Comparison of ENCODE assay signal across 1 cellular context in the genomic region with DNA sequence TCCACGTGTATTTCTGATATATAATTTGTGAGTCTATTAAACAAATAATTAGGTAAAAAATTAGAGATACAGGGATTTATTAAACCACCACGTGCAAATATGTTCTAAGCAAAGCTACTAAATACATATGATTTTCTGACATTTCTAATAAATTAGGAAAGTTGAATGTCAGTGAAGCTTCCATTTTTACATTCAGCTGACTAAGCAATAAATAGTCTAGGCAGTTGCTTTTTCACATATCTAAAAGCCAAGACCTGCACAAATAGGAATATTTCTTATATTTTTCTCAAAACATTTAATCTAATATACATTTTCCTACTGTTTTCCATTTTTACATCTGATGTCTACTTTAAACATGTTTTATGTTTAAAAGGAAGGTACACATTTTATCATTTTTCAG.
A peak's percentile ranks its signal among the peaks of the same experiment; 100 is the strongest.
TF ChIP-seq lines count a peak whose summit lies in the region.

No MANE protein-coding gene starts in this region.

TF ChIP-seq in HepG2, 621 proteins besides CTCF, POLR2A, EP300 and RAD21 (continued from another document):
- TF ChIP-seq ARNT2 (CRISPR knock-in tag; IDR thresholded peaks at IDR 0.05; ENCODE audit: low read depth) = no peak
- TF ChIP-seq, protein P1, sequence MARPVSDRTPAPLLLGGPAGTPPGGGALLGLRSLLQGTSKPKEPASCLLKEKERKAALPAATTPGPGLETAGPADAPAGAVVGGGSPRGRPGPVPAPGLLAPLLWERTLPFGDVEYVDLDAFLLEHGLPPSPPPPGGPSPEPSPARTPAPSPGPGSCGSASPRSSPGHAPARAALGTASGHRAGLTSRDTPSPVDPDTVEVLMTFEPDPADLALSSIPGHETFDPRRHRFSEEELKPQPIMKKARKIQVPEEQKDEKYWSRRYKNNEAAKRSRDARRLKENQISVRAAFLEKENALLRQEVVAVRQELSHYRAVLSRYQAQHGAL (CRISPR knock-in tag; IDR thresholded peaks at IDR 0.05; ENCODE audit: not compliant biosample characterization) = no peak
- TF ChIP-seq, protein P2, sequence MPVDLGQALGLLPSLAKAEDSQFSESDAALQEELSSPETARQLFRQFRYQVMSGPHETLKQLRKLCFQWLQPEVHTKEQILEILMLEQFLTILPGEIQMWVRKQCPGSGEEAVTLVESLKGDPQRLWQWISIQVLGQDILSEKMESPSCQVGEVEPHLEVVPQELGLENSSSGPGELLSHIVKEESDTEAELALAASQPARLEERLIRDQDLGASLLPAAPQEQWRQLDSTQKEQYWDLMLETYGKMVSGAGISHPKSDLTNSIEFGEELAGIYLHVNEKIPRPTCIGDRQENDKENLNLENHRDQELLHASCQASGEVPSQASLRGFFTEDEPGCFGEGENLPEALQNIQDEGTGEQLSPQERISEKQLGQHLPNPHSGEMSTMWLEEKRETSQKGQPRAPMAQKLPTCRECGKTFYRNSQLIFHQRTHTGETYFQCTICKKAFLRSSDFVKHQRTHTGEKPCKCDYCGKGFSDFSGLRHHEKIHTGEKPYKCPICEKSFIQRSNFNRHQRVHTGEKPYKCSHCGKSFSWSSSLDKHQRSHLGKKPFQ (CRISPR knock-in tag; IDR thresholded peaks at IDR 0.05; ENCODE audit: insufficient replicate concordance) = no peak
- TF ChIP-seq ATF7 (IDR thresholded peaks at IDR 0.05) = no peak
- TF ChIP-seq ATF7 (CRISPR knock-in tag; IDR thresholded peaks at IDR 0.05) = no peak
- TF ChIP-seq ZSCAN30 (CRISPR knock-in tag; IDR thresholded peaks at IDR 0.05) = no peak
- TF ChIP-seq MAFF (IDR thresholded peaks at IDR 0.05; ENCODE audit: low read depth, low read length) = peak; percentile 97
- TF ChIP-seq RFX5 (IDR thresholded peaks at IDR 0.05; ENCODE audit: low read depth, low read length) = no peak
- TF ChIP-seq ZNF546 (CRISPR knock-in tag; conservative IDR thresholded peaks at IDR 0.05) = no peak
- TF ChIP-seq MAFK (conservative IDR thresholded peaks at IDR 0.05 in 1 of 2, IDR thresholded peaks at IDR 0.05 in 1 of 2; ENCODE audit: low read length in 2 of 2) = peak; percentile 94 to 98
- TF ChIP-seq MTA1 (CRISPR knock-in tag; IDR thresholded peaks at IDR 0.05; ENCODE audit: borderline replicate concordance) = no peak
- TF ChIP-seq KLF9 (CRISPR knock-in tag; IDR thresholded peaks at IDR 0.05; ENCODE audit: low read depth) = no peak
